24 cellular contexts compared by ENCODE assay signal in the genomic region with DNA sequence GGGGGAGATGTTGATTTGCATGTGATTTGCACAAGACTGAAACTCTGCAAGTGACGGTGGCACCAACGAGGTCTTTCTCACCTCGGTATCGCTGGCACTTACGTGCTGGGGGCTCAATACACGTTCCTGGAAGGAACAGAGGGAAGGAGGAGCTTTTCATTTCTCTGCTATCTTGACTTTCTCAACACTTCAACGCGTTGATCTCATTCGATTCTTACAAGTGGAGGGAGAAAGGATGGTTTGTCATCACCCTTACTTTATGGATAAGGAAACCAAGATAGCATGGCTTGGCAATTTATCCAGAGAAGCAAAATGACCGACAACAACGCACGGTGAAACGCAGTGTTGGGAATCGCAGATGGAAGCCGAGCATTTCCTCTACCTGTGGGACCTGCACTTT.
"Had no signal": no experiment of that assay in that cellular context is flagged by ENCODE, and none has a peak within 500 bp of the region (broad histone marks: within the 10 kb centered on the region; RNA-seq: fewer than 3 reads in every experiment).

No MANE protein-coding gene starts in this region.

- H3K4me1 ChIP-seq: colonic mucosa, esophagus squamous epithelium, lower lobe of right lung, parathyroid adenoma, suprapubic skin, transverse colon, vagina had no signal

- FAIRE-seq: endothelial cell of umbilical vein, frontal cortex, keratinocyte had no signal

- ATAC-seq: left lobe of liver; lower lobe of right lung; naive thymus-derived CD8-positive, alpha-beta T cell; stimulated activated naive CD8-positive, alpha-beta T cell treated with anti-CD3 and anti-CD28 coated beads, Interleukin-15, amount 100 ng/mL, for 72 hours had no signal

- H3K4me2 ChIP-seq: smooth muscle cell had no signal

- H3K9me3 ChIP-seq: colonic mucosa, neutrophil, suprapubic skin, vagina had no signal

- H2AFZ ChIP-seq: parathyroid adenoma had no signal

- DNase-seq: colonic mucosa; effector CD8-positive, alpha-beta T cell; esophagus squamous epithelium; lower lobe of right lung; naive thymus-derived CD8-positive, alpha-beta T cell; retina; stimulated activated CD4-positive, alpha-beta T cell treated with anti-CD3 and anti-CD28 coated beads, Interleukin-12 subunit alpha, Interleukin-12 subunit beta, amount 100 ng/mL, for 4 hours; stimulated activated CD4-positive, alpha-beta T cell treated with anti-CD3 and anti-CD28 coated beads, Interleukin-1b, Interleukin-23, amount 100 ng/mL, for 48 hours; stimulated activated CD4-positive, alpha-beta T cell treated with anti-CD3 and anti-CD28 coated beads, Interleukin-4, amount 100 ng/mL, for 1 hour; stimulated activated CD8-positive, alpha-beta memory T cell treated with anti-CD3 and anti-CD28 coated beads, Interleukin-4, amount 100 ng/mL, for 48 hours; stimulated activated naive CD4-positive, alpha-beta T cell; stimulated activated naive CD8-positive, alpha-beta T cell treated with anti-CD3 and anti-CD28 coated beads, Interleukin-15, amount 100 ng/mL, for 72 hours; transverse colon had no signal

- H3K36me3 ChIP-seq: colonic mucosa, esophagus squamous epithelium, lower lobe of right lung, neutrophil, suprapubic skin, transverse colon, vagina had no signal

- H3K9ac ChIP-seq: parathyroid adenoma had no signal

- H3K4me3 ChIP-seq: colonic mucosa, esophagus squamous epithelium, lower lobe of right lung, smooth muscle cell, suprapubic skin, transverse colon, vagina had no signal

- H3K27me3 ChIP-seq: colonic mucosa, neutrophil, transverse colon, vagina had no signal

- H3K79me2 ChIP-seq: parathyroid adenoma had no signal

- H3K4me3 Mint-ChIP-seq: central memory CD8-positive, alpha-beta T cell; dendritic cell treated with granulocyte-macrophage colony-stimulating factor and Interleukin-4, amounts not matched to agents 40 ng/mL and 50 ng/mL, for 4 days; naive thymus-derived CD8-positive, alpha-beta T cell; stimulated activated naive CD8-positive, alpha-beta T cell treated with anti-CD3 and anti-CD28 coated beads, Interleukin-15, amount 100 ng/mL, for 72 hours had no signal

- H3K27ac ChIP-seq: colonic mucosa, esophagus squamous epithelium, lower lobe of right lung, neutrophil, parathyroid adenoma, suprapubic skin, transverse colon, vagina had no signal

- H3K27ac Mint-ChIP-seq: dendritic cell treated with granulocyte-macrophage colony-stimulating factor and Interleukin-4, amounts not matched to agents 40 ng/mL and 50 ng/mL, for 4 days had no signal

- H3K4me1 Mint-ChIP-seq: central memory CD8-positive, alpha-beta T cell; naive thymus-derived CD8-positive, alpha-beta T cell; stimulated activated naive CD8-positive, alpha-beta T cell treated with anti-CD3 and anti-CD28 coated beads, Interleukin-15, amount 100 ng/mL, for 72 hours had no signal
